Comparison of ENCODE assay signal across 28 cellular contexts in the genomic region with DNA sequence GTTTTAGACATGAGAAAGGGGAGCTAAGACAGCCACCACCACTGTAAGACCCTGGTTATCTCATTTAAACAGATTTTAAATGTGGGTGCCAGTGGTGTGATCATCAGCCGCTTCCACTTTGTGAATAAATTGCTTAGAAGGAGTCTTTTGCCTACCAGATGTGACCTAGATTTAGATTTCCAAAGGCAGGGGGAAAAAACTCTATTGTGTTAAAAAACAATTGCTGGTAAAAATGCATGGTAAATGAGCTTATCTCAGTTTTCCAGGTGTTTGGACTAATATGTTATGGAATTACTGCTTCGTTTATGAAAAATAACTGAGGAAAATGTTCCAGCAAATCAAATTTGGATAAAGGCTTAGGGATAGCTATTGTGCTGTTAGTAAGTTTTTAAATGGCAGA.
"Had no signal": no experiment of that assay in that cellular context is flagged by ENCODE, and none has a peak within 500 bp of the region (broad histone marks: within the 10 kb centered on the region; RNA-seq: fewer than 3 reads in every experiment).

No MANE protein-coding gene starts in this region.

- H3K36me3 ChIP-seq: prostate gland, WERI-Rb-1 had no signal

- H3K27ac ChIP-seq: foreskin keratinocyte, prostate gland, tibial artery, WERI-Rb-1 had no signal

- FAIRE-seq: colon, TTC549 had no signal

- H3K27me3 Mint-ChIP-seq: activated naive CD4-positive, alpha-beta T cell treated with anti-CD3 and anti-CD28 coated beads, Interleukin-2, amount 50 U/mL, for 24 hours; T-cell had no signal

- DNase-seq: activated CD4-positive, alpha-beta T cell treated with anti-CD3 and anti-CD28 coated beads, Interleukin-2, amount 50 U/mL, for 1 hour; activated CD4-positive, CD25-positive, alpha-beta regulatory T cell treated with anti-CD3 and anti-CD28 coated beads, Interleukin-2, amount 50 U/mL, for 72 hours; activated CD8-positive, alpha-beta T cell treated with anti-CD3 and anti-CD28 coated beads, Interleukin-2, amount 10 ng/mL, durations not matched to agents 7 days and 5 days; activated gamma-delta T cell treated with Interleukin-2 at 50 U/mL for 16 hours; anterior cingulate cortex; central memory CD4-positive, alpha-beta T cell; erythroblast; foreskin keratinocyte; glutamatergic neuron; hypothalamus; islet precursor cell; left colon; midbrain; natural killer cell; right cardiac atrium; stimulated activated CD4-positive, alpha-beta T cell treated with anti-CD3 and anti-CD28 coated beads, Interleukin-12 subunit alpha, Interleukin-12 subunit beta, amount 100 ng/mL, for 4 hours; stimulated activated CD4-positive, alpha-beta T cell treated with anti-CD3 and anti-CD28 coated beads, Interleukin-4, amount 100 ng/mL, for 4 hours; stimulated activated naive CD8-positive, alpha-beta T cell treated with anti-CD3 and anti-CD28 coated beads, Interleukin-15, Interleukin-2, amounts not matched to agents 100 U/mL and 50 U/mL, for 24 hours; substantia nigra; T-cell; tibial artery; WERI-Rb-1 had no signal

- H3K9me3 ChIP-seq: prostate gland, tibial artery had no signal

- H3K27ac Mint-ChIP-seq: activated CD8-positive, alpha-beta T cell treated with anti-CD3 and anti-CD28 coated beads, Interleukin-2, amount 10 ng/mL, durations not matched to agents 7 days and 5 days; activated naive CD4-positive, alpha-beta T cell treated with anti-CD3 and anti-CD28 coated beads, Interleukin-2, amount 50 U/mL, for 24 hours; natural killer cell; T-cell had no signal

- H3K4me3 Mint-ChIP-seq: activated CD8-positive, alpha-beta T cell treated with anti-CD3 and anti-CD28 coated beads, Interleukin-2, amount 10 ng/mL, durations not matched to agents 7 days and 5 days; activated naive CD4-positive, alpha-beta T cell treated with anti-CD3 and anti-CD28 coated beads, Interleukin-2, amount 50 U/mL, for 24 hours; brain; natural killer cell; T-cell had no signal

- H3K4me1 Mint-ChIP-seq: activated naive CD4-positive, alpha-beta T cell treated with anti-CD3 and anti-CD28 coated beads, Interleukin-2, amount 50 U/mL, for 24 hours; natural killer cell; T-cell had no signal

- H3K36me3 Mint-ChIP-seq: activated naive CD4-positive, alpha-beta T cell treated with anti-CD3 and anti-CD28 coated beads, Interleukin-2, amount 50 U/mL, for 24 hours; natural killer cell; T-cell had no signal

- H3K4me3 ChIP-seq: lung, prostate gland, tibial artery had no signal

- H3K27me3 ChIP-seq: foreskin keratinocyte, tibial artery had no signal

- ATAC-seq: activated CD8-positive, alpha-beta T cell treated with anti-CD3 and anti-CD28 coated beads, Interleukin-2, amount 10 ng/mL, durations not matched to agents 7 days and 5 days; foreskin keratinocyte; left colon; natural killer cell; right cardiac atrium; stimulated activated naive CD8-positive, alpha-beta T cell treated with anti-CD3 and anti-CD28 coated beads, Interleukin-15, Interleukin-2, amounts not matched to agents 100 U/mL and 50 U/mL, for 24 hours; T-cell had no signal

- H3K4me1 ChIP-seq: foreskin keratinocyte, prostate gland had no signal
